In genomic region chr6:26193467-26194328, GRCh38 we compare ENCODE assay signal across 1 cellular context.
TF ChIP-seq lines count a peak whose summit lies in the region.

No MANE protein-coding gene starts in this region.

TF ChIP-seq in K562, 482 proteins besides CTCF, POLR2A, EP300 and RAD21 (continued from another document and continues in another):
- TF ChIP-seq GATA2 (CRISPR knock-in tag; IDR thresholded peaks at IDR 0.05) = no peak
- TF ChIP-seq ETS2 (tag; IDR thresholded peaks at IDR 0.05; ENCODE audit: borderline replicate concordance, poor library complexity, severe bottlenecking) = no peak
- no peak for TF ChIP-seq ZNF77 (CRISPR knock-in tag; IDR thresholded peaks at IDR 0.05)
- TF ChIP-seq MEF2A (IDR thresholded peaks at IDR 0.05; ENCODE audit: control insufficient read depth, low read depth, low read length) = no peak
- TF ChIP-seq ZNF696 (CRISPR knock-in tag; conservative IDR thresholded peaks at IDR 0.05) = 0 out of 2 replicates have a peak, but pooled peaks have one; percentile 38
- TF ChIP-seq RBM39 (optimal IDR thresholded peaks at IDR 0.05; ENCODE audit: low read depth, low read length) = no peak
- TF ChIP-seq FOS (IDR thresholded peaks at IDR 0.05; ENCODE audit: extremely low read depth, insufficient read length) = no peak
- TF ChIP-seq DMBX1 (CRISPR knock-in tag; IDR thresholded peaks at IDR 0.05; ENCODE audit: borderline replicate concordance) = no peak
- TF ChIP-seq RAD51 (IDR thresholded peaks at IDR 0.05; ENCODE audit: borderline replicate concordance, low read depth) = no peak
- TF ChIP-seq MTA1 (IDR thresholded peaks at IDR 0.05; ENCODE audit: borderline replicate concordance) = no peak
- TF ChIP-seq HDGF (IDR thresholded peaks at IDR 0.05) = no peak
- no peak for TF ChIP-seq CHD1 (IDR thresholded peaks at IDR 0.05; ENCODE audit: low read length)
- no peak for TF ChIP-seq ZNF449 (CRISPR knock-in tag; IDR thresholded peaks at IDR 0.05)
- no peak for TF ChIP-seq SRSF9 (IDR thresholded peaks at IDR 0.05; ENCODE audit: borderline replicate concordance, low read depth, low read length)
- TF ChIP-seq CBFA2T3 (IDR thresholded peaks at IDR 0.05) = peak; percentile 32; the same call in 1 of the 2 replicates
- no peak for TF ChIP-seq PHB (CRISPR knock-in tag; IDR thresholded peaks at IDR 0.05)
- no peak for TF ChIP-seq MTA3 (IDR thresholded peaks at IDR 0.05; ENCODE audit: borderline replicate concordance)
- no peak for TF ChIP-seq ETV5 (CRISPR knock-in tag; IDR thresholded peaks at IDR 0.05; ENCODE audit: low read depth)
- 0 out of 4 replicates have a peak, but pooled peaks of 1 of the 2 experiments have one; percentile 44 for TF ChIP-seq TEAD1 (CRISPR knock-in tag; IDR thresholded peaks at IDR 0.05)
- no peak for TF ChIP-seq ZNF586 (CRISPR knock-in tag; conservative IDR thresholded peaks at IDR 0.05)
- TF ChIP-seq, protein P1, sequence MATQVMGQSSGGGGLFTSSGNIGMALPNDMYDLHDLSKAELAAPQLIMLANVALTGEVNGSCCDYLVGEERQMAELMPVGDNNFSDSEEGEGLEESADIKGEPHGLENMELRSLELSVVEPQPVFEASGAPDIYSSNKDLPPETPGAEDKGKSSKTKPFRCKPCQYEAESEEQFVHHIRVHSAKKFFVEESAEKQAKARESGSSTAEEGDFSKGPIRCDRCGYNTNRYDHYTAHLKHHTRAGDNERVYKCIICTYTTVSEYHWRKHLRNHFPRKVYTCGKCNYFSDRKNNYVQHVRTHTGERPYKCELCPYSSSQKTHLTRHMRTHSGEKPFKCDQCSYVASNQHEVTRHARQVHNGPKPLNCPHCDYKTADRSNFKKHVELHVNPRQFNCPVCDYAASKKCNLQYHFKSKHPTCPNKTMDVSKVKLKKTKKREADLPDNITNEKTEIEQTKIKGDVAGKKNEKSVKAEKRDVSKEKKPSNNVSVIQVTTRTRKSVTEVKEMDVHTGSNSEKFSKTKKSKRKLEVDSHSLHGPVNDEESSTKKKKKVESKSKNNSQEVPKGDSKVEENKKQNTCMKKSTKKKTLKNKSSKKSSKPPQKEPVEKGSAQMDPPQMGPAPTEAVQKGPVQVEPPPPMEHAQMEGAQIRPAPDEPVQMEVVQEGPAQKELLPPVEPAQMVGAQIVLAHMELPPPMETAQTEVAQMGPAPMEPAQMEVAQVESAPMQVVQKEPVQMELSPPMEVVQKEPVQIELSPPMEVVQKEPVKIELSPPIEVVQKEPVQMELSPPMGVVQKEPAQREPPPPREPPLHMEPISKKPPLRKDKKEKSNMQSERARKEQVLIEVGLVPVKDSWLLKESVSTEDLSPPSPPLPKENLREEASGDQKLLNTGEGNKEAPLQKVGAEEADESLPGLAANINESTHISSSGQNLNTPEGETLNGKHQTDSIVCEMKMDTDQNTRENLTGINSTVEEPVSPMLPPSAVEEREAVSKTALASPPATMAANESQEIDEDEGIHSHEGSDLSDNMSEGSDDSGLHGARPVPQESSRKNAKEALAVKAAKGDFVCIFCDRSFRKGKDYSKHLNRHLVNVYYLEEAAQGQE (CRISPR knock-in tag; IDR thresholded peaks at IDR 0.05; ENCODE audit: low read depth) = no peak
- TF ChIP-seq KDM1A (IDR thresholded peaks at IDR 0.05) = no peak
- no peak for TF ChIP-seq BRD4 (IDR thresholded peaks at IDR 0.05)
- peak; percentile 13; the same call in 1 of the 2 replicates for TF ChIP-seq CREB1 (IDR thresholded peaks at IDR 0.05)
- no peak for TF ChIP-seq CREB1 (CRISPR knock-in tag; IDR thresholded peaks at IDR 0.05)
- TF ChIP-seq DACH1 (IDR thresholded peaks at IDR 0.05; ENCODE audit: partially characterized antibody) = no peak
- TF ChIP-seq, protein P2, sequence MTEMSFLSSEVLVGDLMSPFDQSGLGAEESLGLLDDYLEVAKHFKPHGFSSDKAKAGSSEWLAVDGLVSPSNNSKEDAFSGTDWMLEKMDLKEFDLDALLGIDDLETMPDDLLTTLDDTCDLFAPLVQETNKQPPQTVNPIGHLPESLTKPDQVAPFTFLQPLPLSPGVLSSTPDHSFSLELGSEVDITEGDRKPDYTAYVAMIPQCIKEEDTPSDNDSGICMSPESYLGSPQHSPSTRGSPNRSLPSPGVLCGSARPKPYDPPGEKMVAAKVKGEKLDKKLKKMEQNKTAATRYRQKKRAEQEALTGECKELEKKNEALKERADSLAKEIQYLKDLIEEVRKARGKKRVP (CRISPR knock-in tag; IDR thresholded peaks at IDR 0.05) = no peak; the same call in 1 of the 2 replicates
- TF ChIP-seq FIP1L1 (IDR thresholded peaks at IDR 0.05; ENCODE audit: low read depth, low read length, poor library complexity, severe bottlenecking) = no peak
- TF ChIP-seq, protein P3, sequence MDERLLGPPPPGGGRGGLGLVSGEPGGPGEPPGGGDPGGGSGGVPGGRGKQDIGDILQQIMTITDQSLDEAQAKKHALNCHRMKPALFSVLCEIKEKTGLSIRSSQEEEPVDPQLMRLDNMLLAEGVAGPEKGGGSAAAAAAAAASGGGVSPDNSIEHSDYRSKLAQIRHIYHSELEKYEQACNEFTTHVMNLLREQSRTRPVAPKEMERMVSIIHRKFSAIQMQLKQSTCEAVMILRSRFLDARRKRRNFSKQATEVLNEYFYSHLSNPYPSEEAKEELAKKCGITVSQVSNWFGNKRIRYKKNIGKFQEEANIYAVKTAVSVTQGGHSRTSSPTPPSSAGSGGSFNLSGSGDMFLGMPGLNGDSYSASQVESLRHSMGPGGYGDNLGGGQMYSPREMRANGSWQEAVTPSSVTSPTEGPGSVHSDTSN (CRISPR knock-in tag; IDR thresholded peaks at IDR 0.05; ENCODE audit: low read depth) = no peak
- TF ChIP-seq, protein P3 (tag; conservative IDR thresholded peaks at IDR 0.05; ENCODE audit: low read depth) = no peak
- TF ChIP-seq NR1H2 (CRISPR knock-in tag; IDR thresholded peaks at IDR 0.05) = no peak
- TF ChIP-seq ZNF583 (CRISPR knock-in tag; IDR thresholded peaks at IDR 0.05) = no peak
- no peak for TF ChIP-seq DDX20 (tag; IDR thresholded peaks at IDR 0.05; ENCODE audit: low read depth)
- no peak for TF ChIP-seq KDM2B (CRISPR knock-in tag; IDR thresholded peaks at IDR 0.05)
- TF ChIP-seq HLTF (IDR thresholded peaks at IDR 0.05) = no peak
- TF ChIP-seq GATAD2A (IDR thresholded peaks at IDR 0.05) = no peak
- 0 out of 2 replicates have a peak, but pooled peaks have one; percentile 38 for TF ChIP-seq TCFL5 (CRISPR knock-in tag; conservative IDR thresholded peaks at IDR 0.05)
- TF ChIP-seq MGA (IDR thresholded peaks at IDR 0.05) = no peak
- TF ChIP-seq CBX2 (IDR thresholded peaks at IDR 0.05; ENCODE audit: insufficient read depth, low read length, poor library complexity, severe bottlenecking) = no peak
- TF ChIP-seq PHF20 (IDR thresholded peaks at IDR 0.05; ENCODE audit: partially characterized antibody) = peak; percentile 16
- no peak for TF ChIP-seq TOE1 (IDR thresholded peaks at IDR 0.05; ENCODE audit: borderline replicate concordance)
- TF ChIP-seq TOE1 (CRISPR knock-in tag; IDR thresholded peaks at IDR 0.05; ENCODE audit: borderline replicate concordance, low read depth) = no peak
- no peak for TF ChIP-seq TARDBP (IDR thresholded peaks at IDR 0.05)
- TF ChIP-seq, protein P4, sequence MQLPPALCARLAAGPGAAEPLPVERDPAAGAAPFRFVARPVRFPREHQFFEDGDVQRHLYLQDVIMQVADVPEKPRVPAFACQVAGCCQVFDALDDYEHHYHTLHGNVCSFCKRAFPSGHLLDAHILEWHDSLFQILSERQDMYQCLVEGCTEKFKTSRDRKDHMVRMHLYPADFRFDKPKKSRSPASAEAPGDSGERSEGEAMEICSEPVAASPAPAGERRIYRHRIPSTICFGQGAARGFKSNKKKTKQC (CRISPR knock-in tag; IDR thresholded peaks at IDR 0.05) = no peak
